9 cellular contexts compared by ENCODE assay signal in the genomic region with DNA sequence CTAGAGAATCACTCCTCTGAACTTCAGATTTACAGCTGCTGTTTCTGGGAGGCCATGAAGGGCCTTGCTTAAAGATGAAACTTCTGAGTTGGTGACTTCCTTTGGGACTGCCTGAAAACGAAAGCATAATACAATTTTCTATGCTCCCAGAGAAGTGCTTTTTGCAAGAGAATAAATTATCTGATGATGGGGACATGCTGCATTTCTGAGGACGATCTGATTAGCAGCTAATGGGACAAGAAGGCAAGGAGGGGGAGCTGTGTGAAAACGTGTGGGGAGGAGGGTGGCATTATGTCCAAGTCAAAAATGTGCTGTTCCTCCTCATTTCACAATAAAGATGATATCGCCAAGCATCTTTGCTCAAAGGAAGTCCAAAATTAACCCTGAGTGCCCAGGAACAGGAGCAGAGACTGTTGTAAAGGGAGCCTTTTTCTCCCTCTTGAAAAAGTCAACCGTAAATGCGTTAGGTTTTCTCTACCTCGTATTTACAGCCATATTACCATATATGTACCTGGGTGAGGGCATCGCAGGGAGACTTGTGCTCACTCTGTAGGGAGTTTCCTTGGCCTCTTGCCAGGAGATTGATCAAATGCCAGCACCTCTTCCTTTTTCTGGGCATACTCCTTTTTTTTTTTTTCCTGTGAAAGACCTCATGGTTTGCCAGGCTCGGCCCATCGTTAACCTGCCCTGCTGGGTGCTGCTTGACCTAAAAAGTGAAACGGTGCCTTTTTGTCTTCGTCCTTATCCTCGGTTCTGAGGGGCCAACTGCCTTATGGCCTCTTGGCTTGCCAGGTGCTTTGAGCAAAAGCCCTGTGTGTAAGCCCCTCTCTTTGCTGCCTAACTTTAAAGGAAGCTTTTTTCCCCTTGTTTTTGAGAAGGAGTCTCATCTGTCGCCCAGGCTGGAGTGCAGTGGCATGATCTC. TPM values are rescaled to one million over a fixed set of nuclear protein-coding genes. Genes with fewer than 3 reads are reported as not detected.
DNase-seq lines count a peak whose midpoint lies in the region; ATAC-seq and FAIRE-seq lines count a peak whose summit lies in the region.
"Had no signal": no experiment of that assay in that cellular context is flagged by ENCODE, and none has a peak within 500 bp of the region (broad histone marks: within the 10 kb centered on the region; RNA-seq: fewer than 3 reads in every experiment).

No MANE protein-coding gene starts in this region.

- H3K4me3 ChIP-seq in skin epidermis = peak overlapping the region in 2 of 7 experiments; percentile 6 to 11
- H3K4me3 ChIP-seq: pancreas had no signal

- FAIRE-seq in urothelium cell line (lab: Jason Lieb, UNC) = no peak
- FAIRE-seq: pancreas had no signal

- peak; percentile 34 for DNase-seq in activated CD8-positive, alpha-beta memory T cell treated with anti-CD3 and anti-CD28 coated beads, Interleukin-2, amount 50 U/mL, for 4 hours
- no peak for DNase-seq in activated CD8-positive, alpha-beta memory T cell treated with anti-CD3 and anti-CD28 coated beads, Interleukin-2, amount 50 U/mL, for 48 hours
- DNase-seq in UCSD-AML1 (lab: John Stamatoyannopoulos, UW; ENCODE audit: unreplicated experiment) (peak; percentile 48), urothelium cell line (ENCODE audit: low spot score) (no peak), AG20443 (ENCODE audit: low spot score) (no peak)

- peak; percentile 17 for ATAC-seq in esophagus mucosa
- ATAC-seq in HG03342 (IDR thresholded peaks at IDR 0.05; ENCODE audit: unreplicated experiment) = no peak

- H3K27ac ChIP-seq in skin epidermis = peak overlapping the region in 15 of 21 experiments; percentile 8 to 78 (median 63)

RNA-seq across cellular contexts. Expression of a gene that starts 11.5 kb away (rescaled TPM):
- 12.7 TPM for total RNA-seq in esophagus mucosa

RNA-seq across cellular contexts. Expression of a gene that starts 37.5 kb away (rescaled TPM):
- 26.4 TPM for total RNA-seq in esophagus mucosa

Comparison
In these comparisons a context has a peak if more than half of its experiments do, and no peak if none do; other contexts are left out.
1. DNase-seq: peak in activated CD8-positive, alpha-beta memory T cell treated with anti-CD3 and anti-CD28 coated beads, Interleukin-2, amount 50 U/mL, for 4 hours (single experiment) and UCSD-AML1 (single experiment); none in activated CD8-positive, alpha-beta memory T cell treated with anti-CD3 and anti-CD28 coated beads, Interleukin-2, amount 50 U/mL, for 48 hours (single experiment), urothelium cell line (single experiment) and AG20443 (single experiment).